Comparison of ENCODE assay signal across 19 cellular contexts in the genomic region with DNA sequence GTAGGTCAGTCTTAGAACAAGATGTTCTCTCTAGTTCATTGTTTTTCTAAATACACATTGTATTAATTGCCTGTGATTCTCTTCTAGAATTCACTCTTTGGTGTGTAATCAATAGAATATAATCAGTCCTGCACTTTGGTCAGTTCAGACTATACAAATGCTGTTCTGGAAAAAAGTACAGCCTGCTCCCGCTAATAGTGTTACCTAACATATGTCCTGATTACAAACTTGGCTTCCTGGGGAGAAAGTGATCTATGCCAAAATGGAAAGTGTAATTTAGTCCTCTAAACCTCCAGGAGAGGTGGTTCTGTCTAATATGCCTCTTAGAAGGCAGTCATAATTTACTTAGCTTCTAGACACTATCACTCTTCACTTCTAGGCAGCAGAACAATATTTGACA.
"Had no signal": no experiment of that assay in that cellular context is flagged by ENCODE, and none has a peak within 500 bp of the region (broad histone marks: within the 10 kb centered on the region; RNA-seq: fewer than 3 reads in every experiment).

No MANE protein-coding gene starts in this region.

- H3K4me3 ChIP-seq: cardiac muscle cell, coronary artery, lung had no signal

- H3K4me3 Mint-ChIP-seq: activated CD4-positive, alpha-beta memory T cell treated with anti-CD3 and anti-CD28 coated beads for 36 hours; activated naive CD8-positive, alpha-beta T cell treated with anti-CD3 and anti-CD28 coated beads, Interleukin-2, amount 50 U/mL, for 24 hours; activated T-helper 1 cell treated with anti-CD3 and anti-CD28 coated beads, Interleukin-12 subunit alpha, Interleukin-12 subunit beta, Interleukin-2, Interleukin-4 antibody, amounts not matched to agents 30 ng/mL and 10 ng/mL and 1 ng/mL, durations not matched to agents 14 hours and 24 hours and 36 hours; T-cell had no signal

- ATAC-seq: activated naive CD8-positive, alpha-beta T cell treated with anti-CD3 and anti-CD28 coated beads, Interleukin-2, amount 50 U/mL, for 24 hours; sciatic nerve; T-cell had no signal

- H3K27me3 ChIP-seq: cardiac muscle cell had no signal

- H3K36me3 ChIP-seq: cardiac muscle cell had no signal

- H3K27ac ChIP-seq: cardiac muscle cell, coronary artery, VCaP had no signal

- H3K27ac Mint-ChIP-seq: activated CD4-positive, alpha-beta memory T cell treated with anti-CD3 and anti-CD28 coated beads for 36 hours; activated naive CD8-positive, alpha-beta T cell treated with anti-CD3 and anti-CD28 coated beads, Interleukin-2, amount 50 U/mL, for 24 hours; activated T-helper 1 cell treated with anti-CD3 and anti-CD28 coated beads, Interleukin-12 subunit alpha, Interleukin-12 subunit beta, Interleukin-2, Interleukin-4 antibody, amounts not matched to agents 30 ng/mL and 10 ng/mL and 1 ng/mL, durations not matched to agents 14 hours and 24 hours and 36 hours; progenitor cell of endocrine pancreas; T-cell had no signal

- H3K4me1 Mint-ChIP-seq: activated naive CD8-positive, alpha-beta T cell treated with anti-CD3 and anti-CD28 coated beads, Interleukin-2, amount 50 U/mL, for 24 hours; T-cell had no signal

- H3K36me3 Mint-ChIP-seq: activated CD4-positive, alpha-beta memory T cell treated with anti-CD3 and anti-CD28 coated beads for 36 hours; T-cell had no signal

- DNase-seq: activated CD4-positive, alpha-beta memory T cell treated with anti-CD3 and anti-CD28 coated beads for 36 hours; activated naive CD4-positive, alpha-beta T cell treated with Interleukin-2 at 50 U/mL for 16 hours; activated naive CD8-positive, alpha-beta T cell treated with anti-CD3 and anti-CD28 coated beads, Interleukin-2, amount 50 U/mL, for 24 hours; effector CD4-positive, alpha-beta T cell; hippocampal formation; midbrain; stimulated activated CD4-positive, alpha-beta T cell treated with anti-CD3 and anti-CD28 coated beads, Interleukin-2, amount 100 ng/mL, for 24 hours; stimulated activated naive CD4-positive, alpha-beta T cell; T-cell; T1000; trophoblast cell had no signal

- FAIRE-seq: astrocyte had no signal

- H3K27me3 Mint-ChIP-seq: activated CD4-positive, alpha-beta memory T cell treated with anti-CD3 and anti-CD28 coated beads for 36 hours; activated naive CD8-positive, alpha-beta T cell treated with anti-CD3 and anti-CD28 coated beads, Interleukin-2, amount 50 U/mL, for 24 hours; progenitor cell of endocrine pancreas; T-cell had no signal

- H3K9me3 Mint-ChIP-seq: activated CD4-positive, alpha-beta memory T cell treated with anti-CD3 and anti-CD28 coated beads for 36 hours; activated naive CD8-positive, alpha-beta T cell treated with anti-CD3 and anti-CD28 coated beads, Interleukin-2, amount 50 U/mL, for 24 hours; activated T-helper 1 cell treated with anti-CD3 and anti-CD28 coated beads, Interleukin-12 subunit alpha, Interleukin-12 subunit beta, Interleukin-2, Interleukin-4 antibody, amounts not matched to agents 30 ng/mL and 10 ng/mL and 1 ng/mL, durations not matched to agents 14 hours and 24 hours and 36 hours had no signal
